22 cellular contexts compared by ENCODE assay signal in the genomic region with DNA sequence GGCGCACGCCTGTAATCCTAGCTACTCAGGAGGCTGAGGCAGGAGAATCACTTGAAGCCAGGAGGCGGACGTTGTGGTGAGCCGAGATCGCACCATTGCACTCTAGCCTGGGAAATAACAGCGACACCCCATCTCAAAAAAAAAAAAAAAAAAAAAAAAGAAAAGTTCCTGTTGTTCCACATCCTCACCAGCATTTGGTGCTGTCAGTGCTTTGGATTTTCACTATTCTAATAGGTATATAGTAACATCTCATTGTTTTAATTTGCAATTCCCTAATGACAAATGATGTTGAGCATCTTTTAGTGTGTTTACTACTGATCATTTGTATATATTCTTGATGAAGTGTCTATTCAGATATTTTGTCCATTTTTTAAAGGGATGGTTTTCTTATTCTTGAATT.
"Had no signal": no experiment of that assay in that cellular context is flagged by ENCODE, and none has a peak within 500 bp of the region (broad histone marks: within the 10 kb centered on the region; RNA-seq: fewer than 3 reads in every experiment).

No MANE protein-coding gene starts in this region.

- FAIRE-seq: endothelial cell of umbilical vein had no signal

- H3K27ac Mint-ChIP-seq: stimulated activated memory B cell treated with anti-CD40 and anti-IgM and Interleukin-4, amounts not matched to agents 10 μg/mL and 1 μg/mL and 100 μg/mL, for 72 hours; stimulated activated naive CD8-positive, alpha-beta T cell treated with anti-CD3 and anti-CD28 coated beads, Interleukin-15, Interleukin-2, amounts not matched to agents 100 ng/mL and 50 ng/mL, for 24 hours had no signal

- H3K4me3 ChIP-seq: hepatocyte, mucosa of descending colon, psoas muscle, spleen, testis, tibial nerve, upper lobe of right lung, vagina had no signal

- H3K9me3 ChIP-seq: mucosa of descending colon, neutrophil, psoas muscle, spleen, testis, tibial nerve, upper lobe of right lung, vagina had no signal

- H3K4me2 ChIP-seq: hepatocyte had no signal

- H3K27ac ChIP-seq: hepatocyte, neutrophil, psoas muscle, spleen, testis, tibial nerve, upper lobe of right lung, vagina had no signal

- DNase-seq: dermis blood vessel endothelial cell; erythroblast; foreskin melanocyte; head of caudate nucleus; mucosa of descending colon; naive thymus-derived CD8-positive, alpha-beta T cell; psoas muscle; retina; spleen; stimulated activated CD4-positive, alpha-beta T cell treated with anti-CD3 and anti-CD28 coated beads, Interleukin-15, amount 100 ng/mL, for 24 hours; stimulated activated CD4-positive, alpha-beta T cell treated with anti-CD3 and anti-CD28 coated beads, Interleukin-1b, Interleukin-23, amount 100 ng/mL, for 48 hours; stimulated activated CD4-positive, alpha-beta T cell treated with anti-CD3 and anti-CD28 coated beads, Interleukin-4, amount 100 ng/mL, for 24 hours; testis; upper lobe of right lung had no signal

- ATAC-seq: mucosa of descending colon; naive thymus-derived CD8-positive, alpha-beta T cell; psoas muscle; sciatic nerve; stimulated activated memory B cell treated with anti-CD40 and anti-IgM and Interleukin-4, amounts not matched to agents 10 μg/mL and 1 μg/mL and 100 μg/mL, for 72 hours; upper lobe of right lung had no signal

- H3K27me3 Mint-ChIP-seq: naive thymus-derived CD8-positive, alpha-beta T cell; stimulated activated memory B cell treated with anti-CD40 and anti-IgM and Interleukin-4, amounts not matched to agents 10 μg/mL and 1 μg/mL and 100 μg/mL, for 72 hours; stimulated activated naive CD8-positive, alpha-beta T cell treated with anti-CD3 and anti-CD28 coated beads, Interleukin-15, Interleukin-2, amounts not matched to agents 100 ng/mL and 50 ng/mL, for 24 hours had no signal

- H3K4me1 ChIP-seq: psoas muscle, upper lobe of right lung had no signal

- H2AFZ ChIP-seq: hepatocyte had no signal

- H3K9me3 Mint-ChIP-seq: naive thymus-derived CD8-positive, alpha-beta T cell; stimulated activated memory B cell treated with anti-CD40 and anti-IgM and Interleukin-4, amounts not matched to agents 10 μg/mL and 1 μg/mL and 100 μg/mL, for 72 hours; stimulated activated naive CD8-positive, alpha-beta T cell treated with anti-CD3 and anti-CD28 coated beads, Interleukin-15, Interleukin-2, amounts not matched to agents 100 ng/mL and 50 ng/mL, for 24 hours had no signal

- H3K27me3 ChIP-seq: hepatocyte, neutrophil, spleen, testis, tibial nerve, upper lobe of right lung, vagina had no signal

- H3K4me3 Mint-ChIP-seq: naive thymus-derived CD8-positive, alpha-beta T cell; stimulated activated memory B cell treated with anti-CD40 and anti-IgM and Interleukin-4, amounts not matched to agents 10 μg/mL and 1 μg/mL and 100 μg/mL, for 72 hours; stimulated activated naive CD8-positive, alpha-beta T cell treated with anti-CD3 and anti-CD28 coated beads, Interleukin-15, Interleukin-2, amounts not matched to agents 100 ng/mL and 50 ng/mL, for 24 hours had no signal
